Comparison of ENCODE assay signal across 1 cellular context in genomic region chr3:9715764-9716437, GRCh38.
A peak's percentile ranks its signal among the peaks of the same experiment; 100 is the strongest.
TF ChIP-seq lines count a peak whose summit lies in the region.

No MANE protein-coding gene starts in this region.

TF ChIP-seq in K562, 482 proteins besides CTCF, POLR2A, EP300 and RAD21 (continued from another document and continues in another):
- 0 out of 2 replicates have a peak, but pooled peaks have one; percentile 34 for TF ChIP-seq ZBTB40 (IDR thresholded peaks at IDR 0.05)
- TF ChIP-seq ZBTB40 (CRISPR knock-in tag; IDR thresholded peaks at IDR 0.05): no peak
- peak in 1 of 2 experiments; percentile 54; a peak in 1 of 4 replicates for TF ChIP-seq NONO (IDR thresholded peaks at IDR 0.05; ENCODE audit: low read depth in 2 of 2, low read length in 1 of 2)
- no peak for TF ChIP-seq TRIM28 (IDR thresholded peaks at IDR 0.05)
- TF ChIP-seq POLR2B (IDR thresholded peaks at IDR 0.05; ENCODE audit: low read depth, partially characterized antibody): no peak
- no peak for TF ChIP-seq ZNF639 (CRISPR knock-in tag; conservative IDR thresholded peaks at IDR 0.05 in 1 of 2, IDR thresholded peaks at IDR 0.05 in 1 of 2)
- TF ChIP-seq BMI1 (IDR thresholded peaks at IDR 0.05; ENCODE audit: low read length): no peak
- peak; percentile 79 for TF ChIP-seq EP400 (IDR thresholded peaks at IDR 0.05)
- peak; percentile 52; the same call in 1 of the 2 replicates for TF ChIP-seq PHF21A (IDR thresholded peaks at IDR 0.05; ENCODE audit: borderline replicate concordance, low read depth)
- no peak for TF ChIP-seq GABPB2 (CRISPR knock-in tag; conservative IDR thresholded peaks at IDR 0.05)
- peak; percentile 64 for TF ChIP-seq FOXJ2 (tag; IDR thresholded peaks at IDR 0.05)
- no peak for TF ChIP-seq DACH1 (IDR thresholded peaks at IDR 0.05; ENCODE audit: partially characterized antibody)
- TF ChIP-seq ZZZ3 (IDR thresholded peaks at IDR 0.05): peak; percentile 38; the same call in 1 of the 2 replicates
- TF ChIP-seq ETV1 (tag; conservative IDR thresholded peaks at IDR 0.05; ENCODE audit: low read depth): peak; percentile 56
- peak; percentile 66 for TF ChIP-seq CREM (IDR thresholded peaks at IDR 0.05; ENCODE audit: low read depth)
- no peak for TF ChIP-seq PCBP1 (IDR thresholded peaks at IDR 0.05; ENCODE audit: low read depth, low read length, poor library complexity, severe bottlenecking)
- TF ChIP-seq ZBTB1 (CRISPR knock-in tag; IDR thresholded peaks at IDR 0.05; ENCODE audit: borderline replicate concordance, low read depth): 0 out of 2 replicates have a peak, but pooled peaks have one; percentile 23
- no peak for TF ChIP-seq ZNF77 (CRISPR knock-in tag; IDR thresholded peaks at IDR 0.05)
- no peak for TF ChIP-seq MCM3 (IDR thresholded peaks at IDR 0.05)
- peak; percentile 76 for TF ChIP-seq ZNF175 (CRISPR knock-in tag; IDR thresholded peaks at IDR 0.05; ENCODE audit: low read depth)
- TF ChIP-seq ZNF124 (CRISPR knock-in tag; IDR thresholded peaks at IDR 0.05): no peak
- no peak for TF ChIP-seq THRAP3 (IDR thresholded peaks at IDR 0.05; ENCODE audit: borderline replicate concordance)
- TF ChIP-seq HCFC1 (IDR thresholded peaks at IDR 0.05; ENCODE audit: low read depth, low read length): peak; percentile 56
- TF ChIP-seq PKNOX1 (IDR thresholded peaks at IDR 0.05): peak; percentile 91
- no peak for TF ChIP-seq ATF2 (CRISPR knock-in tag; IDR thresholded peaks at IDR 0.05)
- TF ChIP-seq NBN (IDR thresholded peaks at IDR 0.05; ENCODE audit: low read depth): peak; percentile 79; the same call in 1 of the 2 replicates
- TF ChIP-seq ZNF740 (CRISPR knock-in tag; IDR thresholded peaks at IDR 0.05): no peak
- TF ChIP-seq ZNF740 (tag; IDR thresholded peaks at IDR 0.05): peak in 1 of 2 experiments; percentile 22; a peak in 1 of 4 replicates
- TF ChIP-seq CHAMP1 (IDR thresholded peaks at IDR 0.05): no peak; the same call in 1 of the 2 replicates
- peak; percentile 23; the same call in 1 of the 2 replicates for TF ChIP-seq TAL1 (IDR thresholded peaks at IDR 0.05)
- no peak for TF ChIP-seq ZNF316 (IDR thresholded peaks at IDR 0.05)
- peak; percentile 98 for TF ChIP-seq ATF3 (IDR thresholded peaks at IDR 0.05)
- TF ChIP-seq ATF3 (CRISPR knock-in tag; conservative IDR thresholded peaks at IDR 0.05): peak; percentile 99
- TF ChIP-seq ZNF449 (CRISPR knock-in tag; IDR thresholded peaks at IDR 0.05): no peak
- no peak for TF ChIP-seq TSHZ1 (CRISPR knock-in tag; IDR thresholded peaks at IDR 0.05)
- TF ChIP-seq ELF2 (CRISPR knock-in tag; IDR thresholded peaks at IDR 0.05): no peak; the same call in 1 of the 2 replicates
- peak; percentile 47; the same call in 1 of the 2 replicates for TF ChIP-seq ARID2 (IDR thresholded peaks at IDR 0.05)
- TF ChIP-seq HNRNPL (IDR thresholded peaks at IDR 0.05; ENCODE audit: low read depth, low read length): no peak
- no peak for TF ChIP-seq PTRF (tag; IDR thresholded peaks at IDR 0.05)
